20 cellular contexts compared by ENCODE assay signal in the genomic region with DNA sequence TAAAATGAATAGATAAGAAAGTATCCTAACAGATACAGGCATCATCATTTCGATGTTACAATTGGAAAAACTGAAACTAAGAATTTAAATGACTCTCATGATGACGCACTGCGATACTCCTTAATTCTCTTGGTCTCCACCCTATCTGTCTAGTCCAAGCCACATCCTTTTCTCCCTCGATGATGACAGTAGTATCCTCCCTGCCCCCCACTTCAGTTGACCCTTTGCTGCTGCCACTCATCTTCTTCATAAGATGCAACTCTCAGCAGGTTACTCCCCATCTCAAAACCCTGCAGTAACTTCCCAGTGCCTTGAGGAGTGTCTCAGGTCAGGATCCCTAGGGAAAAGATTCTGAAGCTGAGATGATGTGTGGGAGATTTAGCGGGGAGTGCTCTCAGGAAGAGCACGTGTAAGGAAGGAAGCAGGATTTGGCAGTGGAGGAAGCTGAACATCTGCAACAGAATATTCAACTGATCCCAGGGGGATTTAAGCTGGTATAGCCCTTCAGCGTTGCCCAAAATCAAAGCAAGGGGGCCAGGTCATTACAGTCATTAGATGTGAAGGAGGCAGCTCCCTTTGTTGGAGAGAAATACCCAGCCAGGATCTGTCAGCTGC. TPM values are rescaled to one million over a fixed set of nuclear protein-coding genes. Genes with fewer than 3 reads are reported as not detected.
A peak's percentile ranks its signal among the peaks of the same experiment; 100 is the strongest.
DNase-seq lines count a peak whose midpoint lies in the region; ATAC-seq and TF ChIP-seq lines count a peak whose summit lies in the region.
"Had no signal": no experiment of that assay in that cellular context is flagged by ENCODE, and none has a peak within 500 bp of the region (broad histone marks: within the 10 kb centered on the region; RNA-seq: fewer than 3 reads in every experiment).

No MANE protein-coding gene starts in this region.

- intact Hi-C loops in left lung (cut with DNase I), result no loop called here

- H3K27ac ChIP-seq in ACC112 (ENCODE audit: low read depth, low read length) (no peak overlapping the region), left lung (no peak overlapping the region)

- ATAC-seq in omental fat pad (ENCODE audit: low FRiP score) (peak; percentile 89), HG03025 (IDR thresholded peaks at IDR 0.05; ENCODE audit: low FRiP score, unreplicated experiment) (no peak), GM19351 (IDR thresholded peaks at IDR 0.05; ENCODE audit: unreplicated experiment) (no peak), HG03175 (IDR thresholded peaks at IDR 0.05; ENCODE audit: unreplicated experiment) (no peak), left lung (no peak)

- no peaks in the 10 kb centered on the region for H3K79me2 ChIP-seq in ACC112 (ENCODE audit: control insufficient read depth, insufficient read depth, low read length, unreplicated experiment)

- no peaks in the 10 kb centered on the region for H3K27me3 ChIP-seq in ACC112 (ENCODE audit: insufficient read depth, low read length)
- H3K27me3 ChIP-seq in MG63, result no peaks in the 10 kb centered on the region
- H3K27me3 ChIP-seq in left lung, result peaks cover 0 to 37% of the 10 kb centered on the region in 2 donors

- H3K36me3 ChIP-seq in ACC112 (ENCODE audit: insufficient read depth, low read length) (no peaks in the 10 kb centered on the region), MG63 (peaks cover 4% of the 10 kb centered on the region; the same call in 1 of the 2 replicates), left lung (no peaks in the 10 kb centered on the region)

- H3K9me3 ChIP-seq in MG63, result no peaks in the 10 kb centered on the region
- no peaks in the 10 kb centered on the region for H3K9me3 ChIP-seq in left lung

- 0 out of 2 replicates have a peak overlapping the region, but pooled peaks have one; percentile 15 for H3K4me3 ChIP-seq in ACC112 (ENCODE audit: low read depth, low read length)
- H3K4me3 ChIP-seq in MG63, result no peak overlapping the region
- H3K4me3 ChIP-seq in left lung, result no peak overlapping the region

- DNase-seq in MG63, result peak; percentile 18
- DNase-seq in fibroblast of gingiva (ENCODE audit: low read depth), result peak; percentile 36
- DNase-seq in omental fat pad (ENCODE audit: low spot score), result no peak
- no peak for DNase-seq in left lung
- DNase-seq: activated CD4-positive, alpha-beta T cell treated with anti-CD3 and anti-CD28 coated beads, Interleukin-2, amount 10 ng/mL, durations not matched to agents 24 days and 14 days; activated CD8-positive, alpha-beta memory T cell treated with anti-CD3 and anti-CD28 coated beads, Interleukin-2, amount 50 U/mL, for 48 hours; activated naive CD4-positive, alpha-beta T cell treated with Interleukin-2 at 50 U/mL for 16 hours; COR-L47; H9; left cardiac atrium; MM.1S; NCI-H187; NCI-H510A treated with DMSO at 0.1 percent for 48 hours; stimulated activated CD4-positive, alpha-beta T cell treated with anti-CD3 and anti-CD28 coated beads, Interleukin-15, amount 100 ng/mL, for 24 hours; stimulated activated naive CD4-positive, alpha-beta T cell treated with Interleukin-2 at 50 U/mL for 16 hours; T1000 had no signal

- TF ChIP-seq CTCF in omental fat pad (IDR thresholded peaks at IDR 0.05), result no peak
- TF ChIP-seq CTCF in left lung (IDR thresholded peaks at IDR 0.05), result no peak

- H3K4me1 ChIP-seq in ACC112 (ENCODE audit: control insufficient read depth, insufficient read depth, low read length, unreplicated experiment) (peaks cover 23% of the 10 kb centered on the region), left lung (no peaks in the 10 kb centered on the region)

- H2AFZ ChIP-seq in ACC112 (ENCODE audit: low read length, unreplicated experiment), result no peak overlapping the region

RNA-seq across cellular contexts. Expression of gene JPH2, which starts 16.1 kb away (rescaled TPM):
- total RNA-seq in MG63 (2014; rRNA removed; shearing (Covaris generic); ENCODE audit: low replicate concordance), result 6.5 and 9.9 TPM in 2 replicates
- 1 to 10 TPM; 2.6 to 7.9 (median 7.1) TPM for total RNA-seq in omental fat pad
- 1 to 10 TPM; 3.4 to 7.4 TPM for total RNA-seq in left lung

RNA-seq across cellular contexts. Expression of gene OSER1, which starts 39.7 kb away (rescaled TPM):
- 67.5 and 81.1 TPM in 2 replicates for total RNA-seq in MG63 (2014; rRNA removed; shearing (Covaris generic); ENCODE audit: low replicate concordance)
- total RNA-seq in omental fat pad, result 10 to 100 TPM; 42.8 to 65.0 (median 49.7) TPM
- 10 to 100 TPM; 22.3 to 30.0 TPM for total RNA-seq in left lung

Comparison
In these comparisons a context has a peak if more than half of its experiments do, and no peak if none do; other contexts are left out.
1. DNase-seq: peak in MG63 (single experiment) and fibroblast of gingiva (single experiment); none in omental fat pad (single experiment) and left lung (0 of 2).